Comparison of ENCODE assay signal across 8 cellular contexts in the genomic region with DNA sequence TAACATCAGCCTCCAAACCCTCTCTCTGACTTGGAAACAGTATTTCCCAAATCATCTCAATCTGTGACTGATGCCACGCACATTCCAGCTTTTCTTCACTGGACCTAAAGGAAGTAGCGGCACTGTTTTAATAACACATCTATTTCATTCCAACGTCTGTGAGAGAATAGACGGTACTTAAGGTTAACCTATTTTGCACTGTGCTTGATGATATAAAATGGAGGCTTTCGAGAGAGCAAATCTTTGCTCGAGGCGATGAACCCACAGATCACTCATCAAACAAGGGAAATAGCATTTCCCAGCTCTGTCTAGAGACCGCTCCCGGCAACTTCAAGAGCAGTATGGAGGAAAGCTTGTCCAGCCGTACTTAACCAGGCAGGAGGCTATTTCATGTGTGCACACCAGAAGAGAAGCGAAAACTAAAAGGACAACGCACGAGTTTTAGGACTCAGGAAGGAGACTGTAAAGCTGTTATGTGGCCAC. TPM values are rescaled to one million over a fixed set of nuclear protein-coding genes. Genes with fewer than 3 reads are reported as not detected.
DNase-seq lines count a peak whose midpoint lies in the region; ATAC-seq and TF ChIP-seq lines count a peak whose summit lies in the region.

No MANE protein-coding gene starts in this region.

- H3K9me3 ChIP-seq in CD8-positive, alpha-beta T cell (ENCODE audit: low read length): no peaks in the 10 kb centered on the region
- no peaks in the 10 kb centered on the region for H3K9me3 ChIP-seq in HUES6 (ENCODE audit: control insufficient read depth, insufficient read depth, low read depth, low read length)

- CTCF ChIA-PET in CD8-positive, alpha-beta T cell (lab: Charles Lee): interaction anchor here (1.3 to 9.9 kb wide), 5 partner anchors 13 to 266 kb away, joined by 3 to 134 read pairs (median 6); no protein-coding TSS in a partner anchor

- ATAC-seq in CD8-positive, alpha-beta T cell: no peak
- no peak for ATAC-seq in HG03097 (IDR thresholded peaks at IDR 0.05; ENCODE audit: low FRiP score, unreplicated experiment)
- ATAC-seq in HG02571 (IDR thresholded peaks at IDR 0.05; ENCODE audit: unreplicated experiment): no peak

- H3K27ac ChIP-seq in CD8-positive, alpha-beta T cell (ENCODE audit: low read depth, low read length): peak overlapping the region; percentile 25
- H3K27ac ChIP-seq in HUES6 (ENCODE audit: low read depth, low read length): peak overlapping the region; percentile 13; the same call in 1 of the 2 replicates

- peak overlapping the region; percentile 92 for H3K27ac Mint-ChIP-seq in CD8-positive, alpha-beta T cell

- no peaks in the 10 kb centered on the region for H3K9me3 Mint-ChIP-seq in CD8-positive, alpha-beta T cell

- no peaks in the 10 kb centered on the region for H3K27me3 Mint-ChIP-seq in CD8-positive, alpha-beta T cell (ENCODE audit: low read depth)

- peak overlapping the region; percentile 68 for H3K4me3 ChIP-seq in CD8-positive, alpha-beta T cell (ENCODE audit: low read depth, low read length)
- peak overlapping the region; percentile 71 for H3K4me3 ChIP-seq in HUES6 (ENCODE audit: low read depth, low read length)

- DNase-seq in CD8-positive, alpha-beta T cell: peak in 2 of 7 experiments; percentile 18 to 53
- peak; percentile 28 to 34 for DNase-seq in activated T-cell treated with anti-CD3 and anti-CD28 coated beads, Interleukin-2, amount 50 U/mL, for 48 hours
- peak in 27 of 42 donors; percentile 8 to 65 (median 38) for DNase-seq in head of caudate nucleus
- peak; percentile 47 for DNase-seq in renal cortical epithelial cell (ENCODE audit: low read depth)
- no peak for DNase-seq in NCI-H1694 (lab: John Stamatoyannopoulos, UW)

- no peaks in the 10 kb centered on the region for H3K36me3 ChIP-seq in CD8-positive, alpha-beta T cell (ENCODE audit: insufficient read depth, low read length)
- H3K36me3 ChIP-seq in HUES6 (ENCODE audit: control insufficient read depth, insufficient read depth, low read length): no peaks in the 10 kb centered on the region

- H3K36me3 Mint-ChIP-seq in CD8-positive, alpha-beta T cell: peaks cover 17% of the 10 kb centered on the region

- TF ChIP-seq CTCF in CD8-positive, alpha-beta T cell (IDR thresholded peaks at IDR 0.05): no peak

- intact Hi-C loops in CD8-positive, alpha-beta T cell (cut with DNase I, micrococcal nuclease): loop anchor here (1.0 to 5.0 kb wide), 3 partner anchors 266 to 1315 kb away; partner anchors contain the start of gene HSPH1 (in 1 of the 2)
- intact Hi-C loops in head of caudate nucleus (cut with DNase I): loop anchor here (5.0 to 10.0 kb wide), 2 partner anchors 73 to 265 kb away; no protein-coding TSS in a partner anchor

- H3K27me3 ChIP-seq in CD8-positive, alpha-beta T cell (ENCODE audit: insufficient read depth, low read length): no peaks in the 10 kb centered on the region
- no peaks in the 10 kb centered on the region for H3K27me3 ChIP-seq in HUES6 (ENCODE audit: control insufficient read depth, insufficient read depth, low read length)

- H3K9ac ChIP-seq in HUES6 (ENCODE audit: low read length): peak overlapping the region; percentile 62

- H3K4me3 Mint-ChIP-seq in CD8-positive, alpha-beta T cell: peak overlapping the region; percentile 93

- peaks cover 46% of the 10 kb centered on the region for H3K4me1 Mint-ChIP-seq in CD8-positive, alpha-beta T cell (ENCODE audit: low read depth)

- peaks cover 18% of the 10 kb centered on the region for H3K4me1 ChIP-seq in CD8-positive, alpha-beta T cell (ENCODE audit: insufficient read depth, low read length)
- H3K4me1 ChIP-seq in HUES6 (ENCODE audit: control insufficient read depth, insufficient read depth, low read length): peaks cover 19% of the 10 kb centered on the region

- POLR2A ChIA-PET in CD8-positive, alpha-beta T cell (lab: Charles Lee): interaction anchor here (1.0 to 1.7 kb wide), 3 partner anchors 36 to 770 kb away, joined by 4 to 9 read pairs (median 4); partner anchors contain the start of gene USPL1

RNA-seq across cellular contexts. Expression of gene UBL3, which starts 2.9 kb away (rescaled TPM):
- total RNA-seq in CD8-positive, alpha-beta T cell: 10 to 100 TPM; 40.0 to 43.1 TPM
- total RNA-seq in renal cortical epithelial cell: 18.9 and 49.9 TPM in 2 replicates
